In the genomic region with DNA sequence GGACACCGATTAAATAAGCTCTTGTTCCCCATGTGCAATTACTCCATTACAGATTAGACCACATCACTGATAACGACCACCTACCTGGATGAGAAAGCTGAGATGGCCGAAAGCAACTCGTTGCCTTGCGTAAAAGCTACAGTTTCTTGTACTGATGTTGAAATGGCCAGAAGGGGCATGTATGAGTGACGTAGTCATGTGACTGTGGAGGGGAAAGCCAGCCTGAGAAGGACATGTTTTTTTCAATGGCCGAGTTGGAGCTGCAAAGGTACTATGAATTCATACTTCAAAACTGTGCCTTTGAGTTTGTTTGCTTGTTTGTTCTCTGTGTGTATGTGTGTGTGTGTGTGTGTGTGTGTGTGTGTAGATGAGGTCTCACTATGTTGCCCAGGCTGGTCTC, we compare ENCODE assay signal across 2 cellular contexts.
A peak's percentile ranks its signal among the peaks of the same experiment; 100 is the strongest.
TF ChIP-seq lines count a peak whose summit lies in the region.

No MANE protein-coding gene starts in this region.

TF ChIP-seq in HepG2, 621 proteins besides CTCF, POLR2A, EP300 and RAD21:
- TF ChIP-seq, protein P1, sequence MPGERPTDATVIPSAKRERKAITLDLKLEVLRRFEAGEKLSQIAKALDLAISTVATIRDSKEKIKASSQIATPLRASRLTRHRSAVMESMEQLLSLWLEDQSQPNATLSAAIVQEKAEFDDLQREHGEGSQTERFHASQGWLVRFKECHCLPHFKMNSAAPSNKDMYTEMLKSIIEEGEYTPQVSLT (CRISPR knock-in tag; IDR thresholded peaks at IDR 0.05; ENCODE audit: borderline replicate concordance, low read depth) = no peak
- TF ChIP-seq ZSCAN25 (CRISPR knock-in tag; IDR thresholded peaks at IDR 0.05) (no peak), NR2F1 (CRISPR knock-in tag; IDR thresholded peaks at IDR 0.05) (no peak), CREB1 (IDR thresholded peaks at IDR 0.05) (peak; percentile 71), CREB1 (CRISPR knock-in tag; IDR thresholded peaks at IDR 0.05) (no peak)
- TF ChIP-seq, protein P2, sequence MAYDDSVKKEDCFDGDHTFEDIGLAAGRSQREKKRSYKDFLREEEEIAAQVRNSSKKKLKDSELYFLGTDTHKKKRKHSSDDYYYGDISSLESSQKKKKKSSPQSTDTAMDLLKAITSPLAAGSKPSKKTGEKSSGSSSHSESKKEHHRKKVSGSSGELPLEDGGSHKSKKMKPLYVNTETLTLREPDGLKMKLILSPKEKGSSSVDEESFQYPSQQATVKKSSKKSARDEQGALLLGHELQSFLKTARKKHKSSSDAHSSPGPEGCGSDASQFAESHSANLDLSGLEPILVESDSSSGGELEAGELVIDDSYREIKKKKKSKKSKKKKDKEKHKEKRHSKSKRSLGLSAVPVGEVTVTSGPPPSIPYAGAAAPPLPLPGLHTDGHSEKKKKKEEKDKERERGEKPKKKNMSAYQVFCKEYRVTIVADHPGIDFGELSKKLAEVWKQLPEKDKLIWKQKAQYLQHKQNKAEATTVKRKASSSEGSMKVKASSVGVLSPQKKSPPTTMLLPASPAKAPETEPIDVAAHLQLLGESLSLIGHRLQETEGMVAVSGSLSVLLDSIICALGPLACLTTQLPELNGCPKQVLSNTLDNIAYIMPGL (CRISPR knock-in tag; IDR thresholded peaks at IDR 0.05; ENCODE audit: borderline replicate concordance in 1 of 2, low read depth in 1 of 2) = no peak

TF ChIP-seq in K562, 482 proteins besides CTCF, POLR2A, EP300 and RAD21:
- TF ChIP-seq, protein P3, sequence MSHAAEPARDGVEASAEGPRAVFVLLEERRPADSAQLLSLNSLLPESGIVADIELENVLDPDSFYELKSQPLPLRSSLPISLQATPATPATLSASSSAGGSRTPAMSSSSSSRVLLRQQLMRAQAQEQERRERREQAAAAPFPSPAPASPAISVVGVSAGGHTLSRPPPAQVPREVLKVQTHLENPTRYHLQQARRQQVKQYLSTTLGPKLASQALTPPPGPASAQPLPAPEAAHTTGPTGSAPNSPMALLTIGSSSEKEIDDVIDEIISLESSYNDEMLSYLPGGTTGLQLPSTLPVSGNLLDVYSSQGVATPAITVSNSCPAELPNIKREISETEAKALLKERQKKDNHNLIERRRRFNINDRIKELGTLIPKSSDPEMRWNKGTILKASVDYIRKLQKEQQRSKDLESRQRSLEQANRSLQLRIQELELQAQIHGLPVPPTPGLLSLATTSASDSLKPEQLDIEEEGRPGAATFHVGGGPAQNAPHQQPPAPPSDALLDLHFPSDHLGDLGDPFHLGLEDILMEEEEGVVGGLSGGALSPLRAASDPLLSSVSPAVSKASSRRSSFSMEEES (CRISPR knock-in tag; IDR thresholded peaks at IDR 0.05) = peak; percentile 59
- TF ChIP-seq MCM2 (IDR thresholded peaks at IDR 0.05; ENCODE audit: low read depth) = no peak
TF ChIP-seq in K562: peak in this region for 1.
